28 cellular contexts compared by ENCODE assay signal in genomic region chr7:111753968-111754367, GRCh38.
DNase-seq lines count a peak whose midpoint lies in the region; ATAC-seq and TF ChIP-seq lines count a peak whose summit lies in the region.
"Had no signal": no experiment of that assay in that cellular context is flagged by ENCODE, and none has a peak within 500 bp of the region (broad histone marks: within the 10 kb centered on the region; RNA-seq: fewer than 3 reads in every experiment).

No MANE protein-coding gene starts in this region.

- H3K27ac ChIP-seq in angular gyrus (ENCODE audit: low read depth, low read length), result peak overlapping the region; percentile 77
- H3K27ac ChIP-seq: colonic mucosa, psoas muscle, SJCRH30, tibial artery had no signal

- no peak overlapping the region for H3K4me3 ChIP-seq in fibroblast of the aortic adventitia (ENCODE audit: low read depth, low read length)
- H3K4me3 ChIP-seq: body of pancreas, colonic mucosa, GM12878, psoas muscle, SJCRH30, tibial artery had no signal

- H3K4me3 Mint-ChIP-seq in activated naive CD8-positive, alpha-beta T cell treated with anti-CD3 and anti-CD28 coated beads for 36 hours, result no peak overlapping the region
- H3K4me3 Mint-ChIP-seq: activated CD4-positive, alpha-beta T cell treated with anti-CD3 and anti-CD28 coated beads, Interleukin-2, amount 10 ng/mL, durations not matched to agents 7 days and 5 days; activated CD8-positive, alpha-beta memory T cell treated with anti-CD3 and anti-CD28 coated beads, Interleukin-2, amount 10 ng/mL, durations not matched to agents 7 days and 5 days; activated naive CD8-positive, alpha-beta T cell; activated T-helper 1 cell treated with anti-CD3 and anti-CD28 coated beads, Interleukin-12 subunit alpha, Interleukin-12 subunit beta, Interleukin-2, Interleukin-4 antibody, amounts not matched to agents 30 ng/mL and 10 ng/mL and 1 ng/mL, durations not matched to agents 14 hours and 24 hours and 36 hours; CD4-positive, alpha-beta memory T cell; stimulated activated naive B cell treated with anti-CD40 and anti-IgM and Interleukin-4, amounts not matched to agents 10 μg/mL and 1 μg/mL and 100 μg/mL, for 72 hours; T-helper 1 cell treated with Interleukin-12 subunit alpha and Interleukin-12 subunit beta and Interleukin-4 antibody, amounts not matched to agents 30 μg/mL and 1 μg/mL, for 36 hours had no signal

- TF ChIP-seq CTCF in fibroblast of the aortic adventitia (IDR thresholded peaks at IDR 0.05; ENCODE audit: insufficient read depth, low read length), result no peak

- H3K4me1 Mint-ChIP-seq in activated naive CD8-positive, alpha-beta T cell treated with anti-CD3 and anti-CD28 coated beads for 36 hours, result no peaks in the 10 kb centered on the region
- H3K4me1 Mint-ChIP-seq: activated CD8-positive, alpha-beta memory T cell treated with anti-CD3 and anti-CD28 coated beads, Interleukin-2, amount 10 ng/mL, durations not matched to agents 7 days and 5 days; CD4-positive, alpha-beta memory T cell had no signal

- intact Hi-C loops in posterior cingulate gyrus (cut with DNase I), result loop anchor here (5.0 to 10.0 kb wide), 2 partner anchors 451 to 658 kb away; partner anchors contain the start of genes DOCK4 and ZNF277

- DNase-seq in ELR (ENCODE audit: low read depth) (peak; percentile 9), fibroblast of the aortic adventitia (ENCODE audit: low read depth) (peak; percentile 42), occipital lobe (lab: John Stamatoyannopoulos, UW) (peak; percentile 13), posterior cingulate gyrus (no peak), NCI-H1417 treated with DMSO at 0.1 percent for 48 hours (lab: John Stamatoyannopoulos, UW) (no peak)
- DNase-seq in activated naive CD8-positive, alpha-beta T cell treated with anti-CD3 and anti-CD28 coated beads for 36 hours, result no peak
- DNase-seq in activated naive CD4-positive, alpha-beta T cell treated with anti-CD3 and anti-CD28 coated beads, Interleukin-2, amount 50 U/mL, for 72 hours (ENCODE audit: low spot score in 2 of 2), result no peak
- DNase-seq: activated CD4-positive, alpha-beta T cell treated with anti-CD3 and anti-CD28 coated beads, Interleukin-2, amount 10 ng/mL, durations not matched to agents 7 days and 5 days; activated CD8-positive, alpha-beta memory T cell treated with anti-CD3 and anti-CD28 coated beads, Interleukin-2, amount 10 ng/mL, durations not matched to agents 7 days and 5 days; CD4-positive, alpha-beta memory T cell; colonic mucosa; left ventricle myocardium superior; NCI-H1048; NCI-H187 treated with DMSO at 0.1 percent for 48 hours; NCI-H345; NCI-H82; PC-3; psoas muscle; SJCRH30; small intestine; stimulated activated naive B cell treated with anti-CD40 and anti-IgM and Interleukin-4, amounts not matched to agents 10 μg/mL and 1 μg/mL and 100 μg/mL, for 72 hours; tibial artery had no signal

- ATAC-seq in activated naive CD4-positive, alpha-beta T cell treated with anti-CD3 and anti-CD28 coated beads, Interleukin-2, amount 50 U/mL, for 72 hours, result no peak
- ATAC-seq: activated CD8-positive, alpha-beta memory T cell treated with anti-CD3 and anti-CD28 coated beads, Interleukin-2, amount 10 ng/mL, durations not matched to agents 7 days and 5 days; body of pancreas; GM12878; left ventricle myocardium superior; PC-3; psoas muscle; stimulated activated naive B cell treated with anti-CD40 and anti-IgM and Interleukin-4, amounts not matched to agents 10 μg/mL and 1 μg/mL and 100 μg/mL, for 72 hours had no signal

- no peaks in the 10 kb centered on the region for H3K36me3 Mint-ChIP-seq in activated naive CD8-positive, alpha-beta T cell treated with anti-CD3 and anti-CD28 coated beads for 36 hours
- H3K36me3 Mint-ChIP-seq in activated naive CD4-positive, alpha-beta T cell treated with anti-CD3 and anti-CD28 coated beads, Interleukin-2, amount 50 U/mL, for 72 hours, result no peaks in the 10 kb centered on the region
- H3K36me3 Mint-ChIP-seq: activated CD8-positive, alpha-beta memory T cell treated with anti-CD3 and anti-CD28 coated beads, Interleukin-2, amount 10 ng/mL, durations not matched to agents 7 days and 5 days; activated naive CD8-positive, alpha-beta T cell; CD4-positive, alpha-beta memory T cell; stimulated activated naive B cell treated with anti-CD40 and anti-IgM and Interleukin-4, amounts not matched to agents 10 μg/mL and 1 μg/mL and 100 μg/mL, for 72 hours had no signal

- H3K27me3 Mint-ChIP-seq in activated naive CD8-positive, alpha-beta T cell treated with anti-CD3 and anti-CD28 coated beads for 36 hours, result peaks cover 6% of the 10 kb centered on the region
- H3K27me3 Mint-ChIP-seq: activated naive CD8-positive, alpha-beta T cell had no signal

- no peaks in the 10 kb centered on the region for H3K9me3 Mint-ChIP-seq in activated naive CD8-positive, alpha-beta T cell treated with anti-CD3 and anti-CD28 coated beads for 36 hours
- H3K9me3 Mint-ChIP-seq in activated naive CD4-positive, alpha-beta T cell treated with anti-CD3 and anti-CD28 coated beads, Interleukin-2, amount 50 U/mL, for 72 hours, result no peaks in the 10 kb centered on the region
- H3K9me3 Mint-ChIP-seq: activated CD4-positive, alpha-beta T cell treated with anti-CD3 and anti-CD28 coated beads, Interleukin-2, amount 10 ng/mL, durations not matched to agents 7 days and 5 days; activated T-helper 1 cell treated with anti-CD3 and anti-CD28 coated beads, Interleukin-12 subunit alpha, Interleukin-12 subunit beta, Interleukin-2, Interleukin-4 antibody, amounts not matched to agents 30 ng/mL and 10 ng/mL and 1 ng/mL, durations not matched to agents 14 hours and 24 hours and 36 hours; CD4-positive, alpha-beta memory T cell; stimulated activated naive B cell treated with anti-CD40 and anti-IgM and Interleukin-4, amounts not matched to agents 10 μg/mL and 1 μg/mL and 100 μg/mL, for 72 hours; T-helper 1 cell treated with Interleukin-12 subunit alpha and Interleukin-12 subunit beta and Interleukin-4 antibody, amounts not matched to agents 30 μg/mL and 1 μg/mL, for 36 hours had no signal

- H3K27ac Mint-ChIP-seq in activated naive CD8-positive, alpha-beta T cell treated with anti-CD3 and anti-CD28 coated beads for 36 hours, result no peak overlapping the region
- no peak overlapping the region for H3K27ac Mint-ChIP-seq in activated naive CD4-positive, alpha-beta T cell treated with anti-CD3 and anti-CD28 coated beads, Interleukin-2, amount 50 U/mL, for 72 hours
- H3K27ac Mint-ChIP-seq: activated CD4-positive, alpha-beta T cell treated with anti-CD3 and anti-CD28 coated beads, Interleukin-2, amount 10 ng/mL, durations not matched to agents 7 days and 5 days; activated CD8-positive, alpha-beta memory T cell treated with anti-CD3 and anti-CD28 coated beads, Interleukin-2, amount 10 ng/mL, durations not matched to agents 7 days and 5 days; activated naive CD8-positive, alpha-beta T cell; activated T-helper 1 cell treated with anti-CD3 and anti-CD28 coated beads, Interleukin-12 subunit alpha, Interleukin-12 subunit beta, Interleukin-2, Interleukin-4 antibody, amounts not matched to agents 30 ng/mL and 10 ng/mL and 1 ng/mL, durations not matched to agents 14 hours and 24 hours and 36 hours; CD4-positive, alpha-beta memory T cell; stimulated activated naive B cell treated with anti-CD40 and anti-IgM and Interleukin-4, amounts not matched to agents 10 μg/mL and 1 μg/mL and 100 μg/mL, for 72 hours; T-helper 1 cell treated with Interleukin-12 subunit alpha and Interleukin-12 subunit beta and Interleukin-4 antibody, amounts not matched to agents 30 μg/mL and 1 μg/mL, for 36 hours had no signal

Comparison
In these comparisons a context has a peak if more than half of its experiments do, and no peak if none do; other contexts are left out.
1. DNase-seq: peak in ELR (single experiment), fibroblast of the aortic adventitia (single experiment) and occipital lobe (single experiment); none in posterior cingulate gyrus (0 of 10), activated naive CD8-positive, alpha-beta T cell treated with anti-CD3 and anti-CD28 coated beads for 36 hours (single experiment), NCI-H1417 treated with DMSO at 0.1 percent for 48 hours (single experiment) and activated naive CD4-positive, alpha-beta T cell treated with anti-CD3 and anti-CD28 coated beads, Interleukin-2, amount 50 U/mL, for 72 hours (0 of 2).